In genomic region chr1:158075078-158075477, GRCh38 we compare ENCODE assay signal across 18 cellular contexts.
DNase-seq lines count a peak whose midpoint lies in the region; ATAC-seq, FAIRE-seq and TF ChIP-seq lines count a peak whose summit lies in the region.
"Had no signal": no experiment of that assay in that cellular context is flagged by ENCODE, and none has a peak within 500 bp of the region (broad histone marks: within the 10 kb centered on the region; RNA-seq: fewer than 3 reads in every experiment).

No MANE protein-coding gene starts in this region.

- ATAC-seq in T-helper 17 cell = no peak
- ATAC-seq: CD8-positive, alpha-beta T cell had no signal

- TF ChIP-seq RAD21 in H1 (IDR thresholded peaks at IDR 0.05 in 1 of 2, conservative IDR thresholded peaks at IDR 0.05 in 1 of 2; ENCODE audit: low read depth in 2 of 2, low read length in 2 of 2) = no peak

- H4K20me1 ChIP-seq in H1 (replicated peaks in 1 of 2; ENCODE audit: control insufficient read depth in 1 of 2, insufficient read depth in 2 of 2, low read length in 2 of 2) (peaks cover 0 to 3% of the 10 kb centered on the region in 2 experiments), PC-9 (ENCODE audit: insufficient read depth) (no peaks in the 10 kb centered on the region)

- no peak for TF ChIP-seq CTCF in HEK293 (tag by site-specific recombination; IDR thresholded peaks at IDR 0.05)
- no peak for TF ChIP-seq CTCF in H1 (IDR thresholded peaks at IDR 0.05; ENCODE audit: control extremely low read depth in 1 of 3, insufficient read depth in 1 of 3, low read depth in 1 of 3, low read length in 3 of 3)
- no peak for TF ChIP-seq CTCF in PC-9 (conservative IDR thresholded peaks at IDR 0.05)

- H3F3A ChIP-seq in PC-9 (ENCODE audit: insufficient read depth, low read depth) = no peaks in the 10 kb centered on the region

- H3K36me3 ChIP-seq in HEK293 (ENCODE audit: control insufficient read depth in 2 of 2, insufficient read depth in 1 of 2, low read length in 2 of 2) = peaks cover 0 to 12% of the 10 kb centered on the region in 2 experiments; a peak in 1 of 3 replicates
- H3K36me3 ChIP-seq in H1 (ENCODE audit: control insufficient read depth in 2 of 4, insufficient read depth in 4 of 4, low read length in 3 of 4) = peaks cover 0 to 2% (median 0%) of the 10 kb centered on the region in 4 experiments; a peak in 1 of 8 replicates
- no peaks in the 10 kb centered on the region for H3K36me3 ChIP-seq in PC-9 (ENCODE audit: low read depth)

- intact Hi-C loops in PC-9 (cut with micrococcal nuclease; ENCODE audit: unreplicated experiment) = no loop called here

- no peak overlapping the region for H3K27ac Mint-ChIP-seq in T-helper 17 cell
- H3K27ac Mint-ChIP-seq: CD8-positive, alpha-beta T cell had no signal

- H2BK20ac ChIP-seq in H1 (ENCODE audit: low read length) = 0 out of 2 replicates have a peak overlapping the region, but pooled peaks have one; percentile 7

- 0 out of 2 replicates have a peak overlapping the region, but pooled peaks have one; percentile 45 for H2BK5ac ChIP-seq in H1 (ENCODE audit: low read depth, low read length)

- no peak for TF ChIP-seq POLR2A in H1 (IDR thresholded peaks at IDR 0.05; ENCODE audit: control extremely low read depth in 1 of 2, low read depth in 2 of 2, low read length in 2 of 2)

- no peaks in the 10 kb centered on the region for H3K27me3 ChIP-seq in H1 (replicated peaks in 1 of 4; ENCODE audit: control insufficient read depth in 3 of 4, extremely low read depth in 1 of 4, insufficient read depth in 3 of 4, low read length in 3 of 4)
- H3K27me3 ChIP-seq in PC-9 (ENCODE audit: insufficient read depth, low read depth) = no peaks in the 10 kb centered on the region
- H3K27me3 ChIP-seq: BLaER1 treated with 17β-estradiol and CSF1 and Interleukin-3, amounts not matched to agents 10 nM and 100 nM had no signal

- POLR2A ChIA-PET in HEK293 (lab: Yijun Ruan, JAX) = interaction anchor here (1.5 kb wide), 1 partner anchor 83 kb away, joined by 3 read pairs; no protein-coding TSS in a partner anchor
- POLR2A ChIA-PET in H1 (lab: Charles Lee; ENCODE audit: partially characterized antibody) = interaction anchor here (0.8 to 2.6 kb wide), 3 partner anchors 35 to 80 kb away, joined by 3 to 8 read pairs (median 4); no protein-coding TSS in a partner anchor
- POLR2A ChIA-PET in PC-9 (lab: Charles Lee; ENCODE audit: unreplicated experiment) = no interaction called here

- H3K4me3 Mint-ChIP-seq in T-helper 17 cell = no peak overlapping the region
- H3K4me3 Mint-ChIP-seq: CD8-positive, alpha-beta T cell; HFFc6 had no signal

- no peak overlapping the region for H3K23ac ChIP-seq in H1 (ENCODE audit: insufficient read length)

- H3K4me1 Mint-ChIP-seq in T-helper 17 cell = peaks cover 11% of the 10 kb centered on the region

- no peak overlapping the region for H3K4me3 ChIP-seq in HEK293 (ENCODE audit: low read depth, low read length)
- no peak overlapping the region for H3K4me3 ChIP-seq in H1 (ENCODE audit: extremely low read depth in 1 of 4, insufficient read depth in 2 of 4, low read depth in 3 of 4, low read length in 4 of 4)
- H3K4me3 ChIP-seq in PC-9 = no peak overlapping the region
- H3K4me3 ChIP-seq: BLaER1 treated with 17β-estradiol and CSF1 and Interleukin-3, amounts not matched to agents 10 nM and 100 nM; SK-N-MC had no signal

- H2BK15ac ChIP-seq in H1 (ENCODE audit: low read length) = no peak overlapping the region

- no peaks in the 10 kb centered on the region for H3K9me2 ChIP-seq in PC-9 (ENCODE audit: insufficient read depth)

- no peak overlapping the region for H3K56ac ChIP-seq in H1 (replicated peaks; ENCODE audit: insufficient read length, low read depth, low read length)

- no peak overlapping the region for H3K4ac ChIP-seq in H1 (replicated peaks; ENCODE audit: insufficient read length, low read depth, low read length)

- H3K18ac ChIP-seq in H1 (ENCODE audit: extremely low read depth, low read length) = no peak overlapping the region

- CTCF ChIA-PET in HEK293 (lab: Yijun Ruan, JAX) (interaction anchor here (0.5 to 2.9 kb wide), 9 partner anchors 12 to 112 kb away, joined by 3 to 13 read pairs (median 4); no protein-coding TSS in a partner anchor), H1 (lab: Charles Lee; ENCODE audit: partially characterized antibody) (interaction anchor here (0.6 to 6.7 kb wide), 22 partner anchors 9 to 1616 kb away, joined by 3 to 97 read pairs (median 8); partner anchors contain the start of gene KIRREL1), PC-9 (lab: Charles Lee) (interaction anchor here (0.7 kb wide), 1 partner anchor 11 kb away, joined by 3 read pairs; no protein-coding TSS in a partner anchor)

- H2BK120ac ChIP-seq in H1 (replicated peaks; ENCODE audit: low read depth, low read length) = no peak overlapping the region

- H4K91ac ChIP-seq in H1 (replicated peaks; ENCODE audit: insufficient read length, low read length) = peak overlapping the region; percentile 56

- H3K4me1 ChIP-seq in HEK293 (ENCODE audit: control insufficient read depth, insufficient read depth, low read length) (no peaks in the 10 kb centered on the region), H1 (replicated peaks in 1 of 4; ENCODE audit: control insufficient read depth in 3 of 4, insufficient read depth in 4 of 4, low read length in 3 of 4) (peaks cover 0 to 38% (median 25%) of the 10 kb centered on the region in 4 experiments; a peak in 6 of 7 replicates), PC-9 (replicated peaks; ENCODE audit: insufficient read depth) (no peaks in the 10 kb centered on the region)

- no peak overlapping the region for H4K8ac ChIP-seq in H1 (ENCODE audit: extremely low read depth, insufficient read depth, low read length)

- no peak overlapping the region for H3K14ac ChIP-seq in H1 (ENCODE audit: insufficient read length)

- H2AK5ac ChIP-seq in H1 (ENCODE audit: low read depth, low read length) = peak overlapping the region; percentile 43; the same call in 1 of the 2 replicates

- H2BK12ac ChIP-seq in H1 (ENCODE audit: low read depth, low read length) = no peak overlapping the region

- H2AFZ ChIP-seq in H1 (ENCODE audit: low read length) = no peak overlapping the region
- no peak overlapping the region for H2AFZ ChIP-seq in PC-9

- H3K27ac ChIP-seq in HEK293 (ENCODE audit: extremely low read depth, low read depth, low read length) = no peak overlapping the region
- no peak overlapping the region for H3K27ac ChIP-seq in H1 (ENCODE audit: low read depth, low read length)
- no peak overlapping the region for H3K27ac ChIP-seq in PC-9
- H3K27ac ChIP-seq: BLaER1 treated with 17β-estradiol and CSF1 and Interleukin-3, amounts not matched to agents 10 nM and 100 nM; SK-N-MC had no signal

- H3K9me3 ChIP-seq in HEK293 (ENCODE audit: control insufficient read depth, insufficient read depth, low read depth, low read length) = no peaks in the 10 kb centered on the region
- no peaks in the 10 kb centered on the region for H3K9me3 ChIP-seq in H1 (ENCODE audit: insufficient read depth in 2 of 2, low read depth in 1 of 2, low read length in 1 of 2)
- no peaks in the 10 kb centered on the region for H3K9me3 ChIP-seq in PC-9 (ENCODE audit: insufficient read depth, low read depth)
- no peaks in the 10 kb centered on the region for H3K9me3 ChIP-seq in T-helper 17 cell (ENCODE audit: control insufficient read depth, low read length, poor library complexity, severe bottlenecking)
- H3K9me3 ChIP-seq: BLaER1 treated with 17β-estradiol and CSF1 and Interleukin-3, amounts not matched to agents 10 nM and 100 nM had no signal

- H3K9ac ChIP-seq in H1 (replicated peaks in 1 of 4; ENCODE audit: extremely low read depth in 1 of 4, low read depth in 3 of 4, low read length in 3 of 4) = no peak overlapping the region
- H3K9ac ChIP-seq: BLaER1 treated with 17β-estradiol and CSF1 and Interleukin-3, amounts not matched to agents 10 nM and 100 nM had no signal

- H4K5ac ChIP-seq in H1 (ENCODE audit: insufficient read length, low read depth, low read length) = no peak overlapping the region

- peaks cover 46% of the 10 kb centered on the region for H3K27me3 Mint-ChIP-seq in T-helper 17 cell

- FAIRE-seq in H1 (lab: Jason Lieb, UNC) = no peak
- FAIRE-seq: D721Med, GM12891, RCC 7860 had no signal

- no peak for TF ChIP-seq EP300 in H1 (IDR thresholded peaks at IDR 0.05; ENCODE audit: borderline replicate concordance in 1 of 2, low read depth in 2 of 2, low read length in 2 of 2)

- H3K4me2 ChIP-seq in H1 (ENCODE audit: insufficient read depth in 1 of 2, low read depth in 2 of 2, low read length in 2 of 2) (no peak overlapping the region), PC-9 (no peak overlapping the region)
- H3K4me2 ChIP-seq: BLaER1 treated with 17β-estradiol and CSF1 and Interleukin-3, amounts not matched to agents 10 nM and 100 nM had no signal

- H3K79me2 ChIP-seq in H1 (ENCODE audit: control insufficient read depth in 1 of 2, insufficient read depth in 2 of 2, low read length in 2 of 2) (peaks cover 0 to 3% of the 10 kb centered on the region in 2 experiments; a peak in 2 of 4 replicates), PC-9 (ENCODE audit: low read depth) (no peaks in the 10 kb centered on the region)

- DNase-seq in NCI-H1105 treated with DMSO at 0.1 percent for 48 hours (lab: John Stamatoyannopoulos, UW) = peak; percentile 33
- no peak for DNase-seq in H1 (ENCODE audit: low read depth in 1 of 2, low spot score in 2 of 2)
- peak; percentile 54 for DNase-seq in renal cortical epithelial cell (ENCODE audit: low read depth)
- no peak for DNase-seq in NCI-H524 treated with DMSO at 0.1 percent for 48 hours (lab: John Stamatoyannopoulos, UW)
- DNase-seq in PC-9 = no peak
- DNase-seq in HuH-7 (ENCODE audit: low spot score) = no peak
- no peak for DNase-seq in T-helper 17 cell
- DNase-seq: CD8-positive, alpha-beta T cell; HFFc6; NCI-H1694 treated with DMSO at 0.1 percent for 48 hours; NK-92 treated with Interleukin-12 subunit alpha and Interleukin-12 subunit beta, amount 100 ng/mL, for 24 hours; SHP77 had no signal

- BruUV-seq in PC-9 (replicated peaks; lab: Mats Ljungman, UMichigan) = no TSS peak

- 90% methylated on average over 8 of the region's 9 CpGs; no CpG with 5 or more reads in 1 of the 2 experiments for WGBS in H1 (ENCODE audit: extremely low coverage in 1 of 2, insufficient coverage in 1 of 2, insufficient read length in 1 of 2, insufficient replicate concordance in 2 of 2, low coverage in 1 of 2, low lambda C conversion rate in 2 of 2, missing lambda C conversion rate in 1 of 2), 2 experiments

- H3K79me1 ChIP-seq in H1 (ENCODE audit: low read depth, low read length) = peaks cover 8% of the 10 kb centered on the region; the same call in 1 of the 2 replicates

- peaks cover 2% of the 10 kb centered on the region for H3K36me3 Mint-ChIP-seq in T-helper 17 cell (ENCODE audit: low read depth)
- H3K36me3 Mint-ChIP-seq: CD8-positive, alpha-beta T cell had no signal

- no peaks in the 10 kb centered on the region; the same call in 1 of the 2 replicates for H3K23me2 ChIP-seq in H1 (ENCODE audit: low read depth, low read length)

TF ChIP-seq in HEK293, 187 proteins besides CTCF, POLR2A, EP300 and RAD21:
- no peak for TF ChIP-seq ZNF335 (tag by site-specific recombination; conservative IDR thresholded peaks at IDR 0.05)
- TF ChIP-seq ZIC2 (tag by site-specific recombination; IDR thresholded peaks at IDR 0.05) = peak; percentile 8; the same call in 1 of the 2 replicates

TF ChIP-seq in H1, 55 proteins besides CTCF, POLR2A, EP300 and RAD21 (continues in another document):
- TF ChIP-seq BRCA1 (IDR thresholded peaks at IDR 0.05; ENCODE audit: low read depth, low read length) = no peak
- TF ChIP-seq CHD2 (IDR thresholded peaks at IDR 0.05; ENCODE audit: low read length) = no peak
- TF ChIP-seq ZNF274 (IDR thresholded peaks at IDR 0.05; ENCODE audit: borderline replicate concordance, extremely low read depth, low read length) = no peak

Comparison
In these comparisons a context has a peak if more than half of its experiments do, and no peak if none do; other contexts are left out.
1. DNase-seq: peak in NCI-H1105 treated with DMSO at 0.1 percent for 48 hours (single experiment) and renal cortical epithelial cell (single experiment); none in H1 (0 of 2), NCI-H524 treated with DMSO at 0.1 percent for 48 hours (single experiment), PC-9 (0 of 2), HuH-7 (single experiment) and T-helper 17 cell (0 of 3).